In genomic region chr1:87269921-87270320, GRCh38 we compare ENCODE assay signal across 10 cellular contexts.
"Had no signal": no experiment of that assay in that cellular context is flagged by ENCODE, and none has a peak within 500 bp of the region (broad histone marks: within the 10 kb centered on the region; RNA-seq: fewer than 3 reads in every experiment).

No MANE protein-coding gene starts in this region.

- H3K4me3 ChIP-seq: GM23248, GM23338, HAP-1 had no signal

- FAIRE-seq: H54 had no signal

- DNase-seq: GM23248, GOT3, H7, H9, HCEC 1CT, HFFc6 had no signal

- H3K9me3 ChIP-seq: HAP-1 had no signal

- H3K4me3 Mint-ChIP-seq: GM23338, H9, HFFc6 had no signal

- H3K9ac ChIP-seq: GM23248 had no signal

- ATAC-seq: GM23338, HCT116 had no signal

- H3K36me3 ChIP-seq: HAP-1 had no signal

- H3K27ac ChIP-seq: GM23248 had no signal

- H3K27ac Mint-ChIP-seq: GM23338, H9, HFFc6 had no signal

- H2AFZ ChIP-seq: GM23248, GM23338 had no signal

- H3K4me2 ChIP-seq: GM23338 had no signal

- H3K9me3 Mint-ChIP-seq: GM23338, H9, HFFc6 had no signal
